Comparison of ENCODE assay signal across 7 cellular contexts in the genomic region with DNA sequence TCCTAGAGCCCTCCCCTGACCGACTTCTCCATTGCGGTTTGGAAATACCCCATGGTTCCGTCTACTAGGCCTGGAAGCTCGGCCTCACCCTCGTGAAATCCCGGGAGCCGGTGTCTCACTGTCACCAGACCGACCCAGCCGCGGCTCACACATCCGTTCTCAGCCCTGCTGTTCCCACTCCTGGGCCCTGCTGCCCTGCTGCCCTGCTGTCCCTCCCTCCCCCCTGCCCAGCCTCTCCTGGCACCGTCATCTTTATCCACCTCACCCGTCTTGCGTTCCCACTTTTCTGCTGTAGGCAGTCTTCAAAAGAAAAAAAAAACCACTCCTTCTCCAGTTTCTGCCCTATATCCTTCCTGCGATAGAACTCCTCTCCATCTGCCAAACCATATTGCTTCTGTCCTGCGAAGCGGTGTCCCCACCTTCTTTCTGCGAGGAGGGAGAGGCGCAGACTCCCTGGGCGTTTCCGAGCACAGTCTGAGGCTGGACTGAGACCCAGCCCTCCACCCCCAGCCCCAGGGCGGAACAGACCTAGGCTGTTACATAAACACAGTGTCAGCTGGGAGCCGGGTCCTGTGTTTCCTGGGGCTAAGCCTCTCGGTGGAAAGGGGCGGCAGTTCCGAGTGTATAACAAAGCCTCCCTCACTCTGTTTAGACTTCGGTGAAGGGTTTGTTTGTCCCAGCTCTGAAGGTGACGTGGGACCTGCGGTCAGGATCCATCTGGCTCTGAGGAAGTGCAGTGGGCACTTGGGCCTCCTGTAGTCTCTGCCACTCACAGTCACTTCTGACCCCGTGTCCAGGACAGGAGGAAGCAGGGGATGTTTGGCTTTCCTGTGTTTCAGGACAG. TPM values are rescaled to one million over a fixed set of nuclear protein-coding genes. Genes with fewer than 3 reads are reported as not detected.
A peak's percentile ranks its signal among the peaks of the same experiment; 100 is the strongest.
DNase-seq lines count a peak whose midpoint lies in the region; ATAC-seq and TF ChIP-seq lines count a peak whose summit lies in the region.

No MANE protein-coding gene starts in this region.

- H3K36me3 Mint-ChIP-seq in H9 (ENCODE audit: insufficient read depth in 1 of 3, low read depth in 3 of 3): peaks cover 0 to 18% (median 3%) of the 10 kb centered on the region in 3 experiments; a peak in 5 of 7 replicates
- no peaks in the 10 kb centered on the region for H3K36me3 Mint-ChIP-seq in T-cell

- no peak overlapping the region for H2BK15ac ChIP-seq in H9 (ENCODE audit: low read depth, low read length)

- ATAC-seq in T-cell (replicated peaks in 1 of 4): no peak
- ATAC-seq in esophagus mucosa: peak; percentile 48
- no peak for ATAC-seq in GM21737 (IDR thresholded peaks at IDR 0.05; ENCODE audit: unreplicated experiment)
- no peak for ATAC-seq in HG02981 (IDR thresholded peaks at IDR 0.05; ENCODE audit: unreplicated experiment)

- H4K91ac ChIP-seq in H9 (ENCODE audit: insufficient read length, low read depth, low read length): no peak overlapping the region

- H3K18ac ChIP-seq in H9 (ENCODE audit: insufficient read length, low read depth, low read length): no peak overlapping the region

- CTCF ChIA-PET in T-cell (lab: Charles Lee): interaction anchor here in 1 of 2 donors (0.7 kb wide), 1 partner anchor 22 kb away, joined by 3 read pairs; no protein-coding TSS in a partner anchor

- no peak overlapping the region for H3K56ac ChIP-seq in H9 (ENCODE audit: insufficient read length, low read depth, low read length)

- POLR2A ChIA-PET in T-cell (lab: Charles Lee): no interaction called here

- H3K4me1 ChIP-seq in H9 (ENCODE audit: insufficient read depth, low read length) (peaks cover 2% of the 10 kb centered on the region; the same call in 1 of the 2 replicates), muscle layer of duodenum (ENCODE audit: control insufficient read depth in 1 of 2, insufficient read depth in 2 of 2, low read length in 2 of 2) (peaks cover 24 to 39% of the 10 kb centered on the region in 2 donors)

- H2AK5ac ChIP-seq in H9 (ENCODE audit: insufficient read length, low read length): no peak overlapping the region

- peaks cover 13% of the 10 kb centered on the region for H3K23me2 ChIP-seq in H9 (ENCODE audit: insufficient read length, low read depth, low read length, poor library complexity, severe bottlenecking)

- peaks cover 19% of the 10 kb centered on the region for H3K79me2 ChIP-seq in H9 (ENCODE audit: insufficient read depth, low read length)

- H3K4ac ChIP-seq in H9 (ENCODE audit: low read depth, low read length): no peak overlapping the region

- H3K9ac ChIP-seq in H9 (ENCODE audit: extremely low read depth, insufficient read length, low read length): no peak overlapping the region

- H3K36me3 ChIP-seq in muscle layer of duodenum (ENCODE audit: control insufficient read depth in 1 of 2, insufficient read depth in 2 of 2, low read length in 2 of 2): peaks cover 0 to 7% of the 10 kb centered on the region in 2 donors

- no peak overlapping the region for H3K23ac ChIP-seq in H9 (ENCODE audit: insufficient read length, low read depth, low read length)

- peaks cover 4% of the 10 kb centered on the region for H3K79me1 ChIP-seq in H9 (ENCODE audit: insufficient read depth, low read depth, low read length, poor library complexity, severe bottlenecking)

- no peaks in the 10 kb centered on the region for H4K20me1 ChIP-seq in H9 (ENCODE audit: control insufficient read depth, insufficient read depth, insufficient read length)

- H3K27ac Mint-ChIP-seq in H9 (peak overlapping the region in 1 of 3 experiments; percentile 34; a peak in 1 of 7 replicates), T-cell (peak overlapping the region in 1 of 2 donors; percentile 29)

- H2BK12ac ChIP-seq in H9 (ENCODE audit: insufficient read length, low read depth, low read length): no peak overlapping the region

- no peaks in the 10 kb centered on the region; a peak in 1 of 5 replicates for H3K9me3 Mint-ChIP-seq in H9
- H3K9me3 Mint-ChIP-seq in T-cell: no peaks in the 10 kb centered on the region

- no peak overlapping the region for H3T11ph ChIP-seq in H9 (ENCODE audit: low read length)

- H2BK5ac ChIP-seq in H9 (ENCODE audit: insufficient read length, low read length): no peak overlapping the region

- no peak overlapping the region for H3K14ac ChIP-seq in H9 (ENCODE audit: insufficient read depth, low read length)

- no peak overlapping the region for H4K5ac ChIP-seq in H9 (ENCODE audit: insufficient read length, low read depth, low read length)

- H3K4me2 ChIP-seq in H9 (ENCODE audit: insufficient read depth, insufficient read length, low read length): peak overlapping the region; percentile 47

- H3K4me3 Mint-ChIP-seq in H9: peak overlapping the region; percentile 53 to 93
- H3K4me3 Mint-ChIP-seq in T-cell: peak overlapping the region; percentile 9 to 79 (median 64)

- no CpG with 5 or more reads among the region's 30 CpGs for WGBS in H9 (ENCODE audit: extremely low coverage, insufficient read length, low lambda C conversion rate)

- H3K4me1 Mint-ChIP-seq in H9: peaks cover 43 to 44% of the 10 kb centered on the region in 2 experiments
- peaks cover 33 to 39% (median 36%) of the 10 kb centered on the region in 3 donors for H3K4me1 Mint-ChIP-seq in T-cell

- H3K27me3 ChIP-seq in H9 (ENCODE audit: insufficient read depth, low read length) (no peaks in the 10 kb centered on the region; the same call in 1 of the 2 replicates), muscle layer of duodenum (ENCODE audit: low read depth, low read length) (no peaks in the 10 kb centered on the region)

- DNase-seq in H9: no peak
- DNase-seq in T-cell: peak in 1 of 34 experiments; percentile 43
- DNase-seq in NCI-H1436 (lab: John Stamatoyannopoulos, UW): no peak

- no peak overlapping the region for H2AFZ ChIP-seq in H9 (ENCODE audit: low read length)

- peak overlapping the region; percentile 71 to 86 for H3K4me3 ChIP-seq in muscle layer of duodenum (ENCODE audit: low read depth in 1 of 2, low read length in 2 of 2)

- H3K27me3 Mint-ChIP-seq in H9 (ENCODE audit: low read depth) (peaks cover 12% of the 10 kb centered on the region), T-cell (peaks cover 4 to 11% of the 10 kb centered on the region in 2 donors)

- TF ChIP-seq CTCF in H9 (conservative IDR thresholded peaks at IDR 0.05): no peak

- no peak overlapping the region for H2BK20ac ChIP-seq in H9 (ENCODE audit: low read depth, low read length, poor library complexity, severe bottlenecking)

- H3K27ac ChIP-seq in H9 (ENCODE audit: insufficient read length, low read depth, low read length): no peak overlapping the region
- H3K27ac ChIP-seq in muscle layer of duodenum (ENCODE audit: low read length): peak overlapping the region; percentile 96

- H3K9me3 ChIP-seq in H9 (ENCODE audit: control insufficient read depth, low read depth, low read length): no peaks in the 10 kb centered on the region
- H3K9me3 ChIP-seq in muscle layer of duodenum (ENCODE audit: control insufficient read depth in 1 of 2, low read length in 2 of 2): no peaks in the 10 kb centered on the region

- H4K8ac ChIP-seq in H9 (replicated peaks; ENCODE audit: insufficient read length, low read depth, low read length): no peak overlapping the region

- no peak overlapping the region for H2BK120ac ChIP-seq in H9 (ENCODE audit: low read depth, low read length, poor library complexity, severe bottlenecking)

RNA-seq across cellular contexts. Expression of a gene that starts 2.8 kb away (rescaled TPM):
- 97.7 and 99.6 TPM in 2 replicates for total RNA-seq in H9 (2021)
- 10 to 100 TPM; 28.2 to 67.3 (median 50.9) TPM for total RNA-seq in T-cell
- total RNA-seq in esophagus mucosa: 76.1 TPM

RNA-seq across cellular contexts. Expression of a gene that starts 5.8 kb away (rescaled TPM):
- total RNA-seq in H9 (2021) (45.4 and 53.6 TPM in 2 replicates), T-cell (10 to 100 TPM; 44.0 to 67.0 (median 56.5) TPM), esophagus mucosa (23.2 TPM)

RNA-seq across cellular contexts. Expression of a gene that starts 8.5 kb away (rescaled TPM):
- total RNA-seq in H9 (2021): 57.8 and 59.5 TPM in 2 replicates
- 100 to 1,000 TPM in 4 of 5 donors, 10 to 100 TPM in 1; 98.8 to 157 (median 151) TPM for total RNA-seq in T-cell
- 55.5 TPM for total RNA-seq in esophagus mucosa

RNA-seq across cellular contexts. Expression of a gene that starts 29.7 kb away (rescaled TPM):
- total RNA-seq in H9 (2021): 136 and 138 TPM in 2 replicates
- total RNA-seq in T-cell: 10 to 100 TPM; 52.0 to 91.5 (median 74.4) TPM
- total RNA-seq in esophagus mucosa: 35.9 TPM

RNA-seq across cellular contexts. Expression of a gene that starts 31.4 kb away (rescaled TPM):
- total RNA-seq in H9 (2021): 16.3 and 19.9 TPM in 2 replicates
- total RNA-seq in T-cell: 1 to 10 TPM; 5.3 to 8.4 (median 6.5) TPM
- total RNA-seq in esophagus mucosa: 11.4 TPM
